ENCODE assay signal across 1 cellular context in genomic region chr10:126224967-126225671, GRCh38.
TF ChIP-seq lines count a peak whose summit lies in the region.

No MANE protein-coding gene starts in this region.

TF ChIP-seq in GM23338, 12 proteins besides CTCF, POLR2A, EP300 and RAD21 (continued from another document):
- no peak for TF ChIP-seq ZNF462 (CRISPR knock-in tag; IDR thresholded peaks at IDR 0.05)
- TF ChIP-seq CREB1 (CRISPR knock-in tag; IDR thresholded peaks at IDR 0.05; ENCODE audit: low read depth): no peak
- TF ChIP-seq ETS1 (IDR thresholded peaks at IDR 0.05): no peak
- no peak for TF ChIP-seq NANOG (IDR thresholded peaks at IDR 0.05; ENCODE audit: borderline replicate concordance)
- no peak for TF ChIP-seq JUNB (IDR thresholded peaks at IDR 0.05; ENCODE audit: unreplicated experiment)
- TF ChIP-seq EZH2phosphoT487 (IDR thresholded peaks at IDR 0.05; ENCODE audit: unreplicated experiment): no peak
- no peak for TF ChIP-seq ZNF331 (CRISPR knock-in tag; IDR thresholded peaks at IDR 0.05; ENCODE audit: low read depth)
- no peak for TF ChIP-seq STAT1 (IDR thresholded peaks at IDR 0.05; ENCODE audit: unreplicated experiment)
